In genomic region chr7:136274636-136275345, GRCh38 we compare ENCODE assay signal across 8 cellular contexts.
"Had no signal": no experiment of that assay in that cellular context is flagged by ENCODE, and none has a peak within 500 bp of the region (broad histone marks: within the 10 kb centered on the region; RNA-seq: fewer than 3 reads in every experiment).

No MANE protein-coding gene starts in this region.

- FAIRE-seq: HTR-8/SVneo had no signal

- H3K4me3 ChIP-seq: GM23248, HAP-1 had no signal

- H3K27ac Mint-ChIP-seq: IgD-negative memory B cell had no signal

- H3K27ac ChIP-seq: GM23248 had no signal

- H3K36me3 ChIP-seq: HAP-1 had no signal

- H3K4me1 ChIP-seq: HAP-1 had no signal

- DNase-seq: GM23248, GOT3, H7, KG1 had no signal

- H3K9me3 Mint-ChIP-seq: IgD-negative memory B cell had no signal

- H3K36me3 Mint-ChIP-seq: IgD-negative memory B cell had no signal

- H3K9me3 ChIP-seq: HAP-1 had no signal

- ATAC-seq: HCT116 had no signal

- H3K9ac ChIP-seq: GM23248 had no signal

- H2AFZ ChIP-seq: GM23248 had no signal
